ENCODE assay signal across 11 cellular contexts in the genomic region with DNA sequence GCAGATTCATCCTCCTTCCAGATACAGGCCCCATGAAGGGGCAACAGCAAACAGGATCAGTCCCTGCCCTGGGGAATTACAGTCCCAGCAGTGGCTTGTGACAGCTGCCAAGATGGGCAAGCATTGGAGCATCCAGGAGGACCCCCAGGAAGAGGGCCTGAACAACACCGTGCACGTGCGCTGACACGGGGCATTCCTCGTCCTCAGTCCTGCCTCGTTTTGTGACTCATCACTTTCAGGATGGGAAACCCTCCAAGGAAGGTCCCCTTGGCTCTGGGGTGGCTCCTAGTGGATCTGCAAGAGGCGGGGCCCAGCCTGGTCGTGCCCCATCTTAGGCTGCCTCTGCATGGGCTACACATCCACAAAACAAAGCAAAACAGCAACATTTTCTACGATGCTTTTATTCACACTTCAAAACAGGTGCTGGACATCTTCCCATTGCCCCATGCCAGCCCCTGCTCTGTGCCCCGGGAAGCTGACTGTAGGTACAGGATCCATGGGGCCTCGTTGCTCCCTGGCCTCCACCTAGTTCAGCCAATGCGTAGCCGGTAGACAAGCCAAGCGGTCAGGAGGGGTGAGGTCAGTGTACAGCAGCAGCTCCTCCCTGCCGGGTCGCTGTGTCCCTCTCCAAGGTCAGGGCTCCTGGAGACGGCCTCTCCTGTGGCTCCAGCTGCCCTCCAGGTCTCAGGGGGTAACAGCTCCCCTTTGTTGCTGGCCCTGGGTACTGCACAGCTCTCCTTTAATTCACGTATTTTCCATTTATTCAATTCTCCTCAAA. TPM values are rescaled to one million over a fixed set of nuclear protein-coding genes. Genes with fewer than 3 reads are reported as not detected.
DNase-seq lines count a peak whose midpoint lies in the region; ATAC-seq and TF ChIP-seq lines count a peak whose summit lies in the region.
"Had no signal": no experiment of that assay in that cellular context is flagged by ENCODE, and none has a peak within 500 bp of the region (broad histone marks: within the 10 kb centered on the region; RNA-seq: fewer than 3 reads in every experiment).

No MANE protein-coding gene starts in this region.

- in situ Hi-C loops in IMR-90 (cut with MboI; ENCODE audit: low sequenced_read_pairs), result loop anchor here (5.0 kb wide), 2 partner anchors 73 to 223 kb away; no protein-coding TSS in a partner anchor

- no peak overlapping the region for H4K91ac ChIP-seq in IMR-90 (ENCODE audit: insufficient read depth, low read depth, low read length)

- peak; percentile 78 for DNase-seq in AG20443 (ENCODE audit: low spot score)
- DNase-seq in IMR-90, result peak; percentile 76
- peak; percentile 21 for DNase-seq in cerebellar cortex (ENCODE audit: low spot score)
- DNase-seq in natural killer cell, result no peak
- no peak for DNase-seq in OCI-M2 (lab: John Stamatoyannopoulos, UW; ENCODE audit: unreplicated experiment)
- DNase-seq in OCI-M1 (lab: John Stamatoyannopoulos, UW), result no peak
- DNase-seq in mucosa of descending colon, result no peak
- DNase-seq: amniotic stem cell; NCI-H345; stimulated activated naive CD4-positive, alpha-beta T cell treated with Interleukin-2 at 50 U/mL for 16 hours had no signal

- H3K9me3 Mint-ChIP-seq in natural killer cell, result no peaks in the 10 kb centered on the region

- no peak overlapping the region; the same call in 1 of the 2 replicates for H3K23ac ChIP-seq in IMR-90 (ENCODE audit: low read depth, low read length)

- intact Hi-C loops in IMR-90 (cut with micrococcal nuclease) (no loop called here), natural killer cell (cut with micrococcal nuclease) (loop anchor here (5.0 kb wide), 1 partner anchor 338 kb away; no protein-coding TSS in a partner anchor), mucosa of descending colon (cut with DNase I, micrococcal nuclease) (loop anchor here in 1 of 2 donors (10.0 kb wide), 1 partner anchor 226 kb away; no protein-coding TSS in a partner anchor)

- H3K9me3 ChIP-seq in IMR-90 (ENCODE audit: control insufficient read depth, insufficient read depth, low read length) (peaks cover 3% of the 10 kb centered on the region), mucosa of descending colon (no peaks in the 10 kb centered on the region)

- H2AK9ac ChIP-seq in IMR-90 (replicated peaks; ENCODE audit: low read depth, low read length, poor library complexity), result peak overlapping the region; percentile 73

- peak overlapping the region; percentile 25 for H3K4me3 Mint-ChIP-seq in natural killer cell

- H2AK5ac ChIP-seq in IMR-90 (ENCODE audit: low read depth, low read length), result peak overlapping the region; percentile 17; the same call in 1 of the 2 replicates

- H2BK120ac ChIP-seq in IMR-90 (ENCODE audit: low read depth, low read length), result no peak overlapping the region

- CTCF ChIA-PET in IMR-90 (lab: Yijun Ruan, JAX), result no interaction called here

- H3K27ac Mint-ChIP-seq in natural killer cell, result no peak overlapping the region

- TF ChIP-seq RAD21 in IMR-90 (IDR thresholded peaks at IDR 0.05; ENCODE audit: low read length), result peak; percentile 40

- H4K5ac ChIP-seq in IMR-90 (ENCODE audit: low read depth, low read length), result no peak overlapping the region

- no peaks in the 10 kb centered on the region for H3K36me3 Mint-ChIP-seq in natural killer cell

- no peak overlapping the region for H2BK15ac ChIP-seq in IMR-90 (ENCODE audit: low read depth, low read length)

- TF ChIP-seq POLR2A in IMR-90 (IDR thresholded peaks at IDR 0.05; ENCODE audit: low read depth, low read length), result no peak

- no peak overlapping the region for H2BK5ac ChIP-seq in IMR-90 (ENCODE audit: low read depth, low read length, poor library complexity, severe bottlenecking)

- ATAC-seq in IMR-90 (ENCODE audit: low read depth) (peak; percentile 4; the same call in 1 of the 2 replicates), natural killer cell (no peak), GM21786 (IDR thresholded peaks at IDR 0.05; ENCODE audit: unreplicated experiment) (no peak), mucosa of descending colon (no peak)

- H3K36me3 ChIP-seq in IMR-90 (ENCODE audit: control insufficient read depth, insufficient read depth, low read length), result no peaks in the 10 kb centered on the region
- H3K36me3 ChIP-seq in mucosa of descending colon (ENCODE audit: low read depth), result no peaks in the 10 kb centered on the region

- no peaks in the 10 kb centered on the region; a peak in 1 of 4 replicates for H3K79me1 ChIP-seq in IMR-90 (ENCODE audit: low read depth in 1 of 2, low read length in 2 of 2)

- peaks cover 10% of the 10 kb centered on the region for H3K4me1 ChIP-seq in IMR-90 (ENCODE audit: control insufficient read depth, insufficient read depth, low read length)
- peaks cover 15% of the 10 kb centered on the region for H3K4me1 ChIP-seq in mucosa of descending colon (ENCODE audit: low read depth)

- no peaks in the 10 kb centered on the region for H3K9me1 ChIP-seq in IMR-90 (ENCODE audit: insufficient read depth, low read length)

- H2BK20ac ChIP-seq in IMR-90 (ENCODE audit: low read depth, low read length), result no peak overlapping the region

- TF ChIP-seq CTCF in IMR-90 (conservative IDR thresholded peaks at IDR 0.05; ENCODE audit: low read depth, low read length) (peak; percentile 33), natural killer cell (IDR thresholded peaks at IDR 0.05) (no peak), mucosa of descending colon (IDR thresholded peaks at IDR 0.05) (no peak)

- 78% methylated on average over 8 of the region's 18 CpGs; no CpG with 5 or more reads in 1 of the 2 experiments for WGBS in IMR-90 (ENCODE audit: extremely low coverage in 2 of 2, insufficient read length in 1 of 2), 2 experiments

- H2AFZ ChIP-seq in IMR-90 (replicated peaks; ENCODE audit: low read length, poor library complexity), result peak overlapping the region; percentile 24

- no peak overlapping the region for H3K18ac ChIP-seq in IMR-90 (ENCODE audit: low read depth, low read length)

- dilution Hi-C loops in IMR-90 (cut with HindIII; ENCODE audit: low sequenced_read_pairs, unreplicated experiment), result no loop called here

- no peak overlapping the region for H3K9ac ChIP-seq in IMR-90 (ENCODE audit: low read depth, low read length)

- no TSS peak for BruUV-seq in IMR-90 (replicated peaks; lab: Mats Ljungman, UMichigan)

- H3K4me3 ChIP-seq in IMR-90 (ENCODE audit: insufficient read depth, low read depth, low read length), result no peak overlapping the region
- no peak overlapping the region for H3K4me3 ChIP-seq in mucosa of descending colon

- no peak overlapping the region; the same call in 1 of the 2 replicates for H3K14ac ChIP-seq in IMR-90 (replicated peaks; ENCODE audit: low read depth, low read length)

- H3K4ac ChIP-seq in IMR-90 (ENCODE audit: low read depth, low read length), result peak overlapping the region; percentile 24

- H3K56ac ChIP-seq in IMR-90 (ENCODE audit: extremely low read depth, insufficient read depth, low read length), result no peak overlapping the region

- no peak overlapping the region for H3K4me2 ChIP-seq in IMR-90 (ENCODE audit: low read depth, low read length)

- POLR2A ChIA-PET in IMR-90 (lab: Charles Lee; ENCODE audit: unreplicated experiment), result no interaction called here

- no peaks in the 10 kb centered on the region for H4K20me1 ChIP-seq in IMR-90 (ENCODE audit: insufficient read depth, low read length)

- peaks cover 22% of the 10 kb centered on the region in 2 donors for H3K27me3 Mint-ChIP-seq in natural killer cell (ENCODE audit: low read depth in 2 of 2)

- peak overlapping the region in 1 of 2 experiments; percentile 45; a peak in 1 of 4 replicates for H4K8ac ChIP-seq in IMR-90 (ENCODE audit: low read depth in 2 of 2, low read length in 2 of 2)

- no peak overlapping the region for H3K27ac ChIP-seq in IMR-90 (ENCODE audit: insufficient read depth, low read length)

- H3K4me1 Mint-ChIP-seq in natural killer cell, result peaks cover 12 to 19% of the 10 kb centered on the region in 2 donors

- H3K27me3 ChIP-seq in IMR-90 (ENCODE audit: control insufficient read depth, insufficient read depth, low read length), result no peaks in the 10 kb centered on the region; the same call in 1 of the 2 replicates

TF ChIP-seq in IMR-90, 13 proteins besides CTCF, POLR2A, EP300 and RAD21:
- TF ChIP-seq CHD1 (IDR thresholded peaks at IDR 0.05; ENCODE audit: low read depth, low read length) (no peak), NFE2L2 (IDR thresholded peaks at IDR 0.05; ENCODE audit: low read depth, low read length) (peak; percentile 73), RCOR1 (IDR thresholded peaks at IDR 0.05; ENCODE audit: insufficient replicate concordance, low read length) (no peak), BHLHE40 (IDR thresholded peaks at IDR 0.05; ENCODE audit: low read depth, low read length) (peak; percentile 90), MAFK (IDR thresholded peaks at IDR 0.05; ENCODE audit: low read depth, low read length) (peak; percentile 14; the same call in 1 of the 2 replicates)

RNA-seq across cellular contexts. Expression of a gene that starts 32.3 kb away (rescaled TPM):
- total RNA-seq in IMR-90 (2012; rRNA removed), result 12,144 and 15,732 TPM in 2 replicates
- polyA plus RNA-seq in IMR-90 (2012; rRNA removed), result 10,271 and 10,907 TPM in 2 replicates
- 46,606 and 47,328 TPM in 2 replicates for polyA plus RNA-seq in IMR-90 (2012; cell fraction: cytosol; rRNA removed)
- polyA plus RNA-seq in IMR-90 (2012; cell fraction: nucleus; rRNA removed; ENCODE audit: low replicate concordance), result 8,917 and 28,399 TPM in 2 replicates
- 1,000 to 10,000 TPM; 1,401 to 1,901 (median 1,735) TPM for total RNA-seq in natural killer cell
- total RNA-seq in mucosa of descending colon, result 1,000 to 10,000 TPM; 1,922 to 4,060 (median 3,184) TPM

RNA-seq across cellular contexts. Expression of a gene that starts 47.8 kb away (rescaled TPM):
- total RNA-seq in IMR-90 (2012; rRNA removed) (0.18 and 0.28 TPM in 2 replicates), natural killer cell (1 to 10 TPM in 2 of 3 donors, under 1 TPM in 1; 0.26 to 2.6 (median 1.0) TPM), mucosa of descending colon (1 to 10 TPM; 1.6 to 4.0 (median 2.5) TPM)
- 0.84 and 1.1 TPM in 2 replicates for polyA plus RNA-seq in IMR-90 (2012; rRNA removed)
- 0.22 and 0.96 TPM in 2 replicates for polyA plus RNA-seq in IMR-90 (2012; cell fraction: cytosol; rRNA removed)
- polyA plus RNA-seq in IMR-90 (2012; cell fraction: nucleus; rRNA removed; ENCODE audit: low replicate concordance), result 2.6 and 6.7 TPM in 2 replicates

Comparison
In these comparisons a context has a peak if more than half of its experiments do, and no peak if none do; other contexts are left out.
1. DNase-seq: peak in AG20443 (single experiment), IMR-90 (single experiment) and cerebellar cortex (single experiment); none in natural killer cell (single experiment), OCI-M2 (single experiment), OCI-M1 (single experiment) and mucosa of descending colon (0 of 3).